In the genomic region with DNA sequence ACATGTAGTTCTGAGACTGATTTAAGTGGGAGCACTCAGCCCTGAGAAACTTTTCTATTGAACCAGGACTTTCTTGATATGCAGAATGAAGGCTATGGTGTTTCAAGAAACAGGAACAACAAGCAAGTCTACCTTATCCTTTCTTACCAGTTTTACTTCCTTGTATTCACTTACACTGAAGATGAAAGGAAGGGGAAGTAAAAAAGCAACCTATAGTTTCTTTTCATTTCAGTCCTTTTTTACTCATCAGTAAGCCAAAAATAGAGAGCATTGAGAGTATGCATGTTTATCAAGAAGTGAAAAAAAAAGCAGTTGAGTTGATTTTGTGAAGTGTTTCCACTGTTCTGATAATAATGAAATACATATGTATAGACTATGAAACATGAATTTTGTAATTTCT, we compare ENCODE assay signal across 12 cellular contexts.
DNase-seq lines count a peak whose midpoint lies in the region; ATAC-seq and TF ChIP-seq lines count a peak whose summit lies in the region.
"Had no signal": no experiment of that assay in that cellular context is flagged by ENCODE, and none has a peak within 500 bp of the region (broad histone marks: within the 10 kb centered on the region; RNA-seq: fewer than 3 reads in every experiment).

No MANE protein-coding gene starts in this region.

- H3K27me3 ChIP-seq in thyroid gland (no peaks in the 10 kb centered on the region), gastroesophageal sphincter (no peaks in the 10 kb centered on the region)
- H3K27me3 ChIP-seq: BLaER1 had no signal

- H3K4me3 Mint-ChIP-seq in WTC11 = no peak overlapping the region

- peak; percentile 80 for DNase-seq in SIG-M5 (lab: John Stamatoyannopoulos, UW)
- DNase-seq in WTC11 (ENCODE audit: low spot score) = no peak
- no peak for DNase-seq in thyroid gland
- no peak for DNase-seq in NCI-H446 treated with DMSO at 0.1 percent for 48 hours (lab: John Stamatoyannopoulos, UW)
- DNase-seq: mammary epithelial cell; stimulated activated naive CD8-positive, alpha-beta T cell treated with anti-CD3 and anti-CD28 coated beads, Interleukin-15, Interleukin-2, amounts not matched to agents 100 U/mL and 50 U/mL, for 24 hours had no signal

- H3K4me3 ChIP-seq in thyroid gland (replicated peaks in 1 of 3) = no peak overlapping the region
- H3K4me3 ChIP-seq in gastroesophageal sphincter = no peak overlapping the region
- H3K4me3 ChIP-seq: BLaER1 had no signal

- no peak for TF ChIP-seq EP300 in gastroesophageal sphincter (IDR thresholded peaks at IDR 0.05)

- H3K4me1 ChIP-seq in thyroid gland = no peaks in the 10 kb centered on the region
- H3K4me1 ChIP-seq in gastroesophageal sphincter = no peaks in the 10 kb centered on the region

- ATAC-seq in GM18499 (IDR thresholded peaks at IDR 0.05; ENCODE audit: insufficient read depth, unreplicated experiment) (peak; percentile 97), GM21447 (IDR thresholded peaks at IDR 0.05; ENCODE audit: unreplicated experiment) (peak; percentile 95), HG03108 (IDR thresholded peaks at IDR 0.05; ENCODE audit: unreplicated experiment) (peak; percentile 95), WTC11 (no peak), gastroesophageal sphincter (no peak)
- ATAC-seq: stimulated activated naive CD8-positive, alpha-beta T cell treated with anti-CD3 and anti-CD28 coated beads, Interleukin-15, Interleukin-2, amounts not matched to agents 100 U/mL and 50 U/mL, for 24 hours had no signal

- H3K9me3 Mint-ChIP-seq in WTC11 = no peaks in the 10 kb centered on the region

- POLR2A ChIA-PET in WTC11 (lab: Charles Lee) = no interaction called here

- intact Hi-C loops in thyroid gland (cut with DNase I) = no loop called here

- no peaks in the 10 kb centered on the region for H3K36me3 Mint-ChIP-seq in WTC11

- TF ChIP-seq POLR2A in thyroid gland (IDR thresholded peaks at IDR 0.05) (no peak), gastroesophageal sphincter (IDR thresholded peaks at IDR 0.05) (no peak)

- no peak overlapping the region for H3K27ac Mint-ChIP-seq in WTC11

- no peak for TF ChIP-seq CTCF in WTC11 (IDR thresholded peaks at IDR 0.05)
- TF ChIP-seq CTCF in thyroid gland (IDR thresholded peaks at IDR 0.05) = no peak
- TF ChIP-seq CTCF in gastroesophageal sphincter (IDR thresholded peaks at IDR 0.05) = no peak

- no peaks in the 10 kb centered on the region for H3K4me1 Mint-ChIP-seq in WTC11

- H3K27ac ChIP-seq in thyroid gland = no peak overlapping the region
- H3K27ac ChIP-seq in gastroesophageal sphincter = no peak overlapping the region
- H3K27ac ChIP-seq: BLaER1, RWPE1 had no signal

- H3K36me3 ChIP-seq in thyroid gland (no peaks in the 10 kb centered on the region), gastroesophageal sphincter (no peaks in the 10 kb centered on the region)
- H3K36me3 ChIP-seq: BLaER1 had no signal

- CTCF ChIA-PET in WTC11 (lab: Charles Lee) = no interaction called here

- H3K9me3 ChIP-seq in thyroid gland (no peaks in the 10 kb centered on the region), gastroesophageal sphincter (no peaks in the 10 kb centered on the region)
- H3K9me3 ChIP-seq: BLaER1 had no signal

- H3K27me3 Mint-ChIP-seq in WTC11 (ENCODE audit: low read depth) = no peaks in the 10 kb centered on the region

TF ChIP-seq in WTC11, 78 proteins besides CTCF, POLR2A, EP300 and RAD21 (continues in another document):
- TF ChIP-seq, protein P1, sequence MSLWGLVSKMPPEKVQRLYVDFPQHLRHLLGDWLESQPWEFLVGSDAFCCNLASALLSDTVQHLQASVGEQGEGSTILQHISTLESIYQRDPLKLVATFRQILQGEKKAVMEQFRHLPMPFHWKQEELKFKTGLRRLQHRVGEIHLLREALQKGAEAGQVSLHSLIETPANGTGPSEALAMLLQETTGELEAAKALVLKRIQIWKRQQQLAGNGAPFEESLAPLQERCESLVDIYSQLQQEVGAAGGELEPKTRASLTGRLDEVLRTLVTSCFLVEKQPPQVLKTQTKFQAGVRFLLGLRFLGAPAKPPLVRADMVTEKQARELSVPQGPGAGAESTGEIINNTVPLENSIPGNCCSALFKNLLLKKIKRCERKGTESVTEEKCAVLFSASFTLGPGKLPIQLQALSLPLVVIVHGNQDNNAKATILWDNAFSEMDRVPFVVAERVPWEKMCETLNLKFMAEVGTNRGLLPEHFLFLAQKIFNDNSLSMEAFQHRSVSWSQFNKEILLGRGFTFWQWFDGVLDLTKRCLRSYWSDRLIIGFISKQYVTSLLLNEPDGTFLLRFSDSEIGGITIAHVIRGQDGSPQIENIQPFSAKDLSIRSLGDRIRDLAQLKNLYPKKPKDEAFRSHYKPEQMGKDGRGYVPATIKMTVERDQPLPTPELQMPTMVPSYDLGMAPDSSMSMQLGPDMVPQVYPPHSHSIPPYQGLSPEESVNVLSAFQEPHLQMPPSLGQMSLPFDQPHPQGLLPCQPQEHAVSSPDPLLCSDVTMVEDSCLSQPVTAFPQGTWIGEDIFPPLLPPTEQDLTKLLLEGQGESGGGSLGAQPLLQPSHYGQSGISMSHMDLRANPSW (CRISPR knock-in tag; conservative IDR thresholded peaks at IDR 0.05; ENCODE audit: low read depth) = no peak
- TF ChIP-seq ZNF416 (CRISPR knock-in tag; IDR thresholded peaks at IDR 0.05) (no peak), ATF1 (CRISPR knock-in tag; IDR thresholded peaks at IDR 0.05) (no peak)
- TF ChIP-seq, protein P2, sequence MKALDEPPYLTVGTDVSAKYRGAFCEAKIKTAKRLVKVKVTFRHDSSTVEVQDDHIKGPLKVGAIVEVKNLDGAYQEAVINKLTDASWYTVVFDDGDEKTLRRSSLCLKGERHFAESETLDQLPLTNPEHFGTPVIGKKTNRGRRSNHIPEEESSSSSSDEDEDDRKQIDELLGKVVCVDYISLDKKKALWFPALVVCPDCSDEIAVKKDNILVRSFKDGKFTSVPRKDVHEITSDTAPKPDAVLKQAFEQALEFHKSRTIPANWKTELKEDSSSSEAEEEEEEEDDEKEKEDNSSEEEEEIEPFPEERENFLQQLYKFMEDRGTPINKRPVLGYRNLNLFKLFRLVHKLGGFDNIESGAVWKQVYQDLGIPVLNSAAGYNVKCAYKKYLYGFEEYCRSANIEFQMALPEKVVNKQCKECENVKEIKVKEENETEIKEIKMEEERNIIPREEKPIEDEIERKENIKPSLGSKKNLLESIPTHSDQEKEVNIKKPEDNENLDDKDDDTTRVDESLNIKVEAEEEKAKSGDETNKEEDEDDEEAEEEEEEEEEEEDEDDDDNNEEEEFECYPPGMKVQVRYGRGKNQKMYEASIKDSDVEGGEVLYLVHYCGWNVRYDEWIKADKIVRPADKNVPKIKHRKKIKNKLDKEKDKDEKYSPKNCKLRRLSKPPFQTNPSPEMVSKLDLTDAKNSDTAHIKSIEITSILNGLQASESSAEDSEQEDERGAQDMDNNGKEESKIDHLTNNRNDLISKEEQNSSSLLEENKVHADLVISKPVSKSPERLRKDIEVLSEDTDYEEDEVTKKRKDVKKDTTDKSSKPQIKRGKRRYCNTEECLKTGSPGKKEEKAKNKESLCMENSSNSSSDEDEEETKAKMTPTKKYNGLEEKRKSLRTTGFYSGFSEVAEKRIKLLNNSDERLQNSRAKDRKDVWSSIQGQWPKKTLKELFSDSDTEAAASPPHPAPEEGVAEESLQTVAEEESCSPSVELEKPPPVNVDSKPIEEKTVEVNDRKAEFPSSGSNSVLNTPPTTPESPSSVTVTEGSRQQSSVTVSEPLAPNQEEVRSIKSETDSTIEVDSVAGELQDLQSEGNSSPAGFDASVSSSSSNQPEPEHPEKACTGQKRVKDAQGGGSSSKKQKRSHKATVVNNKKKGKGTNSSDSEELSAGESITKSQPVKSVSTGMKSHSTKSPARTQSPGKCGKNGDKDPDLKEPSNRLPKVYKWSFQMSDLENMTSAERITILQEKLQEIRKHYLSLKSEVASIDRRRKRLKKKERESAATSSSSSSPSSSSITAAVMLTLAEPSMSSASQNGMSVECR (CRISPR knock-in tag; IDR thresholded peaks at IDR 0.05; ENCODE audit: borderline replicate concordance) = no peak
- TF ChIP-seq, protein P3, sequence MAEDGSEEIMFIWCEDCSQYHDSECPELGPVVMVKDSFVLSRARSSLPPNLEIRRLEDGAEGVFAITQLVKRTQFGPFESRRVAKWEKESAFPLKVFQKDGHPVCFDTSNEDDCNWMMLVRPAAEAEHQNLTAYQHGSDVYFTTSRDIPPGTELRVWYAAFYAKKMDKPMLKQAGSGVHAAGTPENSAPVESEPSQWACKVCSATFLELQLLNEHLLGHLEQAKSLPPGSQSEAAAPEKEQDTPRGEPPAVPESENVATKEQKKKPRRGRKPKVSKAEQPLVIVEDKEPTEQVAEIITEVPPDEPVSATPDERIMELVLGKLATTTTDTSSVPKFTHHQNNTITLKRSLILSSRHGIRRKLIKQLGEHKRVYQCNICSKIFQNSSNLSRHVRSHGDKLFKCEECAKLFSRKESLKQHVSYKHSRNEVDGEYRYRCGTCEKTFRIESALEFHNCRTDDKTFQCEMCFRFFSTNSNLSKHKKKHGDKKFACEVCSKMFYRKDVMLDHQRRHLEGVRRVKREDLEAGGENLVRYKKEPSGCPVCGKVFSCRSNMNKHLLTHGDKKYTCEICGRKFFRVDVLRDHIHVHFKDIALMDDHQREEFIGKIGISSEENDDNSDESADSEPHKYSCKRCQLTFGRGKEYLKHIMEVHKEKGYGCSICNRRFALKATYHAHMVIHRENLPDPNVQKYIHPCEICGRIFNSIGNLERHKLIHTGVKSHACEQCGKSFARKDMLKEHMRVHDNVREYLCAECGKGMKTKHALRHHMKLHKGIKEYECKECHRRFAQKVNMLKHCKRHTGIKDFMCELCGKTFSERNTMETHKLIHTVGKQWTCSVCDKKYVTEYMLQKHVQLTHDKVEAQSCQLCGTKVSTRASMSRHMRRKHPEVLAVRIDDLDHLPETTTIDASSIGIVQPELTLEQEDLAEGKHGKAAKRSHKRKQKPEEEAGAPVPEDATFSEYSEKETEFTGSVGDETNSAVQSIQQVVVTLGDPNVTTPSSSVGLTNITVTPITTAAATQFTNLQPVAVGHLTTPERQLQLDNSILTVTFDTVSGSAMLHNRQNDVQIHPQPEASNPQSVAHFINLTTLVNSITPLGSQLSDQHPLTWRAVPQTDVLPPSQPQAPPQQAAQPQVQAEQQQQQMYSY (CRISPR knock-in tag; IDR thresholded peaks at IDR 0.05) = no peak

Comparison
In these comparisons a context has a peak if more than half of its experiments do, and no peak if none do; other contexts are left out.
1. ATAC-seq: peak in GM18499 (single experiment), GM21447 (single experiment) and HG03108 (single experiment); none in WTC11 (single experiment) and gastroesophageal sphincter (single experiment).